8 cellular contexts compared by ENCODE assay signal in the genomic region with DNA sequence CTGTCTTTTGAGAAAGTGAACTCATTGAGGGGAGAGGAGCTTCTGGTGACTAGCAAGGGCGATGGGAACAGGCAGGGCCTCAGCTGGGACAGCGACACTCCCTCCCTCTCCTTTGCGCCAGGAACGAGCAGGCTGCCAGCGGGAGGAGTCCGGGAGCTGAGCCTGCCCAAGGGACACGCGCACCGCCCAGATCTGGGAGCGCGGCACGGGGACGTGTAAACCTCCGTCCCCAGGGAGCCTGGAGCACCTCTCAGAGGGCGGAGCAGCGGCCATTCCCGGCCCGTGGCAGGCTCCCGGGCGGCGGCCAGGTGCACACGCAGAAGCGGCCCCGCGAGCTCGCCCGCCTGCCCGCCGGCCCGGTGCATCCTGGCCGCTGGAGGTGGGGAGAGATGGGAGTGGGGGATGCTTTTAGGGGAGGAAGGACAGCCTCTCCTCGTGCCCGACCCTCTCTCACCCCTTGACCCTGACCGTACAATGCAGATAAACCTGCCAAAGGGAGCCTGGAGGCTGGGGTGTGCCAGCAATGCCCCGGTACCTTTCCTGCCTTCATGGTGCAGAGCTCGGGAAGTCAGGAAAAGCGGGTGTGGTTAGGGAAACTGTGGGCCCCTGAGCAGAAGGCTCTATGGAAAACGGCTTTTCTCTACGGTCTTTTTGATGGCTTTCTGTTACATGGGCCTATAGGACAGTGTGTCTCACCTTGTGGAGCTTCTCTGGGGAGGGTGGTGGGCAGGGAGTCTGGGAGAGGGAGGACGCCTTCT. TPM values are rescaled to one million over a fixed set of nuclear protein-coding genes. Genes with fewer than 3 reads are reported as not detected.
DNase-seq lines count a peak whose midpoint lies in the region; ATAC-seq and TF ChIP-seq lines count a peak whose summit lies in the region.

No MANE protein-coding gene starts in this region.

- no peaks in the 10 kb centered on the region; the same call in 1 of the 2 replicates for H3K9me2 ChIP-seq in GM23338 (ENCODE audit: insufficient read depth)
- H3K9me2 ChIP-seq in PC-9 (ENCODE audit: insufficient read depth) = no peaks in the 10 kb centered on the region

- H3K27ac Mint-ChIP-seq in GM23338 = no peak overlapping the region

- H2AFZ ChIP-seq in GM23338 = peak overlapping the region; percentile 97
- H2AFZ ChIP-seq in PC-9 = peak overlapping the region; percentile 72

- ATAC-seq in GM23338 = peak; percentile 85
- peak; percentile 92 to 97 for ATAC-seq in left cardiac atrium
- ATAC-seq in GM21717 (IDR thresholded peaks at IDR 0.05; ENCODE audit: unreplicated experiment) = no peak
- no peak for ATAC-seq in GM18858 (IDR thresholded peaks at IDR 0.05; ENCODE audit: unreplicated experiment)
- ATAC-seq in HG02981 (IDR thresholded peaks at IDR 0.05; ENCODE audit: unreplicated experiment) = no peak

- H3K4me1 ChIP-seq in GM23338 (ENCODE audit: insufficient read depth) = peaks cover 30% of the 10 kb centered on the region
- no peaks in the 10 kb centered on the region for H3K4me1 ChIP-seq in PC-9 (replicated peaks; ENCODE audit: insufficient read depth)

- no peak overlapping the region for H3K27ac ChIP-seq in GM23338 (ENCODE audit: low read depth)
- H3K27ac ChIP-seq in PC-9 = no peak overlapping the region

- H3K4me2 ChIP-seq in GM23338 (peak overlapping the region; percentile 86), PC-9 (peak overlapping the region; percentile 75)

- no TSS peak for BruUV-seq in PC-9 (replicated peaks; lab: Mats Ljungman, UMichigan)

- no peak for TF ChIP-seq CTCF in GM23338 (conservative IDR thresholded peaks at IDR 0.05; ENCODE audit: low read depth in 2 of 2)
- TF ChIP-seq CTCF in PC-9 (conservative IDR thresholded peaks at IDR 0.05) = no peak

- DNase-seq in GM23338 (ENCODE audit: low spot score) (peak; percentile 75), PC-9 (peak in 1 of 2 experiments; percentile 3), left cardiac atrium (peak; percentile 75), putamen (ENCODE audit: low spot score) (peak; percentile 76), GM19240 (ENCODE audit: insufficient read length, low spot score) (no peak)

- intact Hi-C loops in PC-9 (cut with micrococcal nuclease; ENCODE audit: unreplicated experiment) (no loop called here), left cardiac atrium (cut with DNase I) (loop anchor here in 1 of 2 donors (10.0 kb wide), 1 partner anchor 58 kb away; no protein-coding TSS in a partner anchor)

- peaks cover 39% of the 10 kb centered on the region for H3K4me1 Mint-ChIP-seq in GM23338

- H3K36me3 ChIP-seq in GM23338 (ENCODE audit: insufficient read depth) = no peaks in the 10 kb centered on the region
- H3K36me3 ChIP-seq in PC-9 (ENCODE audit: low read depth) = no peaks in the 10 kb centered on the region

- H3K9me3 ChIP-seq in PC-9 (ENCODE audit: insufficient read depth, low read depth) = no peaks in the 10 kb centered on the region

- no peaks in the 10 kb centered on the region for H3K79me2 ChIP-seq in GM23338 (replicated peaks; ENCODE audit: insufficient read depth)
- no peaks in the 10 kb centered on the region for H3K79me2 ChIP-seq in PC-9 (ENCODE audit: low read depth)

- H3K4me3 ChIP-seq in GM23338 (peak overlapping the region; percentile 61), PC-9 (peak overlapping the region; percentile 56; the same call in 1 of the 2 replicates)

- peaks cover 5% of the 10 kb centered on the region for H3K27me3 Mint-ChIP-seq in GM23338 (ENCODE audit: insufficient read depth, low read depth, poor library complexity)

- CTCF ChIA-PET in PC-9 (lab: Charles Lee) = no interaction called here

- POLR2A ChIA-PET in PC-9 (lab: Charles Lee; ENCODE audit: unreplicated experiment) = no interaction called here

- no peaks in the 10 kb centered on the region for H3K9me3 Mint-ChIP-seq in GM23338

- H3K4me3 Mint-ChIP-seq in GM23338 = peak overlapping the region; percentile 76

- H3F3A ChIP-seq in GM23338 (replicated peaks; ENCODE audit: low read depth) (no peaks in the 10 kb centered on the region; the same call in 1 of the 2 replicates), PC-9 (ENCODE audit: insufficient read depth, low read depth) (no peaks in the 10 kb centered on the region)

- H4K20me1 ChIP-seq in GM23338 (replicated peaks; ENCODE audit: insufficient read depth) (no peaks in the 10 kb centered on the region), PC-9 (ENCODE audit: insufficient read depth) (no peaks in the 10 kb centered on the region)

- H3K36me3 Mint-ChIP-seq in GM23338 (ENCODE audit: low read depth) = no peaks in the 10 kb centered on the region

- peaks cover 12% of the 10 kb centered on the region; the same call in 1 of the 2 replicates for H3K27me3 ChIP-seq in GM23338 (ENCODE audit: insufficient read depth)
- H3K27me3 ChIP-seq in PC-9 (ENCODE audit: insufficient read depth, low read depth) = no peaks in the 10 kb centered on the region

TF ChIP-seq in GM23338, 12 proteins besides CTCF, POLR2A, EP300 and RAD21 (continues in another document):
- TF ChIP-seq, protein P1, sequence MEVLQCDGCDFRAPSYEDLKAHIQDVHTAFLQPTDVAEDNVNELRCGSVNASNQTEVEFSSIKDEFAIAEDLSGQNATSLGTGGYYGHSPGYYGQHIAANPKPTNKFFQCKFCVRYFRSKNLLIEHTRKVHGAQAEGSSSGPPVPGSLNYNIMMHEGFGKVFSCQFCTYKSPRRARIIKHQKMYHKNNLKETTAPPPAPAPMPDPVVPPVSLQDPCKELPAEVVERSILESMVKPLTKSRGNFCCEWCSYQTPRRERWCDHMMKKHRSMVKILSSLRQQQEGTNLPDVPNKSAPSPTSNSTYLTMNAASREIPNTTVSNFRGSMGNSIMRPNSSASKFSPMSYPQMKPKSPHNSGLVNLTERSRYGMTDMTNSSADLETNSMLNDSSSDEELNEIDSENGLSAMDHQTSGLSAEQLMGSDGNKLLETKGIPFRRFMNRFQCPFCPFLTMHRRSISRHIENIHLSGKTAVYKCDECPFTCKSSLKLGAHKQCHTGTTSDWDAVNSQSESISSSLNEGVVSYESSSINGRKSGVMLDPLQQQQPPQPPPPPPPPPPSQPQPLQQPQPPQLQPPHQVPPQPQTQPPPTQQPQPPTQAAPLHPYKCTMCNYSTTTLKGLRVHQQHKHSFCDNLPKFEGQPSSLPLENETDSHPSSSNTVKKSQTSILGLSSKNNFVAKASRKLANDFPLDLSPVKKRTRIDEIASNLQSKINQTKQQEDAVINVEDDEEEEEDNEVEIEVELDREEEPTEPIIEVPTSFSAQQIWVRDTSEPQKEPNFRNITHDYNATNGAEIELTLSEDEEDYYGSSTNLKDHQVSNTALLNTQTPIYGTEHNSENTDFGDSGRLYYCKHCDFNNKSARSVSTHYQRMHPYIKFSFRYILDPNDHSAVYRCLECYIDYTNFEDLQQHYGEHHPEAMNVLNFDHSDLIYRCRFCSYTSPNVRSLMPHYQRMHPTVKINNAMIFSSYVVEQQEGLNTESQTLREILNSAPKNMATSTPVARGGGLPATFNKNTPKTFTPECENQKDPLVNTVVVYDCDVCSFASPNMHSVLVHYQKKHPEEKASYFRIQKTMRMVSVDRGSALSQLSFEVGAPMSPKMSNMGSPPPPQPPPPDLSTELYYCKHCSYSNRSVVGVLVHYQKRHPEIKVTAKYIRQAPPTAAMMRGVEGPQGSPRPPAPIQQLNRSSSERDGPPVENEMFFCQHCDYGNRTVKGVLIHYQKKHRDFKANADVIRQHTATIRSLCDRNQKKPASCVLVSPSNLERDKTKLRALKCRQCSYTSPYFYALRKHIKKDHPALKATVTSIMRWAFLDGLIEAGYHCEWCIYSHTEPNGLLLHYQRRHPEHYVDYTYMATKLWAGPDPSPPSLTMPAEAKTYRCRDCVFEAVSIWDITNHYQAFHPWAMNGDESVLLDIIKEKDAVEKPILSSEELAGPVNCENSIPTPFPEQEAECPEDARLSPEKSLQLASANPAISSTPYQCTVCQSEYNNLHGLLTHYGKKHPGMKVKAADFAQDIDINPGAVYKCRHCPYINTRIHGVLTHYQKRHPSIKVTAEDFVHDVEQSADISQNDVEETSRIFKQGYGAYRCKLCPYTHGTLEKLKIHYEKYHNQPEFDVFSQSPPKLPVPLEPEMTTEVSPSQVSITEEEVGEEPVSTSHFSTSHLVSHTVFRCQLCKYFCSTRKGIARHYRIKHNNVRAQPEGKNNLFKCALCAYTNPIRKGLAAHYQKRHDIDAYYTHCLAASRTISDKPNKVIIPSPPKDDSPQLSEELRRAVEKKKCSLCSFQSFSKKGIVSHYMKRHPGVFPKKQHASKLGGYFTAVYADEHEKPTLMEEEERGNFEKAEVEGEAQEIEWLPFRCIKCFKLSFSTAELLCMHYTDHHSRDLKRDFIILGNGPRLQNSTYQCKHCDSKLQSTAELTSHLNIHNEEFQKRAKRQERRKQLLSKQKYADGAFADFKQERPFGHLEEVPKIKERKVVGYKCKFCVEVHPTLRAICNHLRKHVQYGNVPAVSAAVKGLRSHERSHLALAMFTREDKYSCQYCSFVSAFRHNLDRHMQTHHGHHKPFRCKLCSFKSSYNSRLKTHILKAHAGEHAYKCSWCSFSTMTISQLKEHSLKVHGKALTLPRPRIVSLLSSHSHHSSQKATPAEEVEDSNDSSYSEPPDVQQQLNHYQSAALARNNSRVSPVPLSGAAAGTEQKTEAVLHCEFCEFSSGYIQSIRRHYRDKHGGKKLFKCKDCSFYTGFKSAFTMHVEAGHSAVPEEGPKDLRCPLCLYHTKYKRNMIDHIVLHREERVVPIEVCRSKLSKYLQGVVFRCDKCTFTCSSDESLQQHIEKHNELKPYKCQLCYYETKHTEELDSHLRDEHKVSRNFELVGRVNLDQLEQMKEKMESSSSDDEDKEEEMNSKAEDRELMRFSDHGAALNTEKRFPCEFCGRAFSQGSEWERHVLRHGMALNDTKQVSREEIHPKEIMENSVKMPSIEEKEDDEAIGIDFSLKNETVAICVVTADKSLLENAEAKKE (CRISPR knock-in tag; IDR thresholded peaks at IDR 0.05) = no peak
- TF ChIP-seq EZH2 (IDR thresholded peaks at IDR 0.05; ENCODE audit: low read depth, unreplicated experiment) (no peak), JUNB (IDR thresholded peaks at IDR 0.05; ENCODE audit: unreplicated experiment) (no peak), ZNF331 (CRISPR knock-in tag; IDR thresholded peaks at IDR 0.05; ENCODE audit: low read depth) (no peak)

RNA-seq across cellular contexts. Expression of a gene that starts 2.2 kb away (rescaled TPM):
- total RNA-seq in GM23338 (2014; rRNA removed; shearing (Covaris generic)) = 2.8 and 3.8 TPM in 2 replicates
- polyA plus RNA-seq in GM23338 (2016; fragmentation: Nextera tagmentation; extraction: Ambion mirVana) = 0.30 and 1.1 TPM in 2 replicates
- not detected in 2 replicates for total RNA-seq in PC-9 (2021)
- 10 to 100 TPM in 1 of 2 donors, 1 to 10 TPM in 1; 5.6 to 10.3 TPM for total RNA-seq in left cardiac atrium

Comparison
In these comparisons a context has a peak if more than half of its experiments do, and no peak if none do; other contexts are left out.
1. ATAC-seq: peak in GM23338 (single experiment) and left cardiac atrium (2 of 2); none in GM21717 (single experiment), GM18858 (single experiment) and HG02981 (single experiment).